Comparison of ENCODE assay signal across 33 cellular contexts in genomic region chr7:43843276-43843675, GRCh38. TPM values are rescaled to one million over a fixed set of nuclear protein-coding genes. Genes with fewer than 3 reads are reported as not detected.
DNase-seq lines count a peak whose midpoint lies in the region; ATAC-seq and TF ChIP-seq lines count a peak whose summit lies in the region.
"Had no signal": no experiment of that assay in that cellular context is flagged by ENCODE, and none has a peak within 500 bp of the region (broad histone marks: within the 10 kb centered on the region; RNA-seq: fewer than 3 reads in every experiment).

No MANE protein-coding gene starts in this region.

- TF ChIP-seq POLR2A in gastrocnemius medialis (IDR thresholded peaks at IDR 0.05) = no peak

- peak; percentile 10 for DNase-seq in NCI-H82 (lab: John Stamatoyannopoulos, UW)
- no peak for DNase-seq in NCI-H82 treated with DMSO at 0.1 percent for 48 hours (lab: John Stamatoyannopoulos, UW; ENCODE audit: unreplicated experiment)
- peak; percentile 56 to 69 for DNase-seq in HAP-1 (ENCODE audit: low spot score in 2 of 2)
- peak; percentile 53 to 76 for DNase-seq in NCI-H526 (lab: John Stamatoyannopoulos, UW)
- DNase-seq in NCI-H526 treated with DMSO at 0.1 percent for 48 hours (lab: John Stamatoyannopoulos, UW) = peak; percentile 41
- no peak for DNase-seq in A172 (ENCODE audit: low spot score)
- DNase-seq in gastrocnemius medialis = no peak
- no peak for DNase-seq in left colon
- DNase-seq: 8988T; ACHN; AML-193; BE2C; C1 segment of cervical spinal cord; Caco-2; Calu3; CD4-positive, alpha-beta memory T cell; CD4-positive, alpha-beta T cell; CD4-positive, CD25-positive, alpha-beta regulatory T cell; CD8-positive, alpha-beta memory T cell; CD8-positive, alpha-beta T cell; COR-L47; DMS 273 treated with DMSO at 0.1 percent for 48 hours; DMS153; DMS53; DMS79; DMS79 treated with DMSO at 0.1 percent for 48 hours; DND-41; EL had no signal

- no peak for TF ChIP-seq CTCF in gastrocnemius medialis (IDR thresholded peaks at IDR 0.05 in 4 of 5, conservative IDR thresholded peaks at IDR 0.05 in 1 of 5)

- H3K9me3 ChIP-seq in HAP-1 (no peaks in the 10 kb centered on the region), gastrocnemius medialis (no peaks in the 10 kb centered on the region)
- H3K9me3 ChIP-seq: A549; BE2C; BLaER1; BLaER1 treated with 17β-estradiol and CSF1 and Interleukin-3, amounts not matched to agents 10 nM and 100 nM; Caco-2 had no signal

- intact Hi-C loops in gastrocnemius medialis (cut with DNase I; ENCODE audit: low total_unique reads) = no loop called here
- intact Hi-C loops in left colon (cut with DNase I, micrococcal nuclease) = no loop called here

- H3K36me3 ChIP-seq in HAP-1 (replicated peaks) (no peaks in the 10 kb centered on the region), gastrocnemius medialis (no peaks in the 10 kb centered on the region)
- H3K36me3 ChIP-seq: BE2C; BLaER1; BLaER1 treated with 17β-estradiol and CSF1 and Interleukin-3, amounts not matched to agents 10 nM and 100 nM had no signal

- in situ Hi-C loops in HAP-1 (cut with MboI; ENCODE audit: low sequenced_read_pairs) (loop anchor here (25.0 kb wide), 2 partner anchors 256 to 381 kb away; partner anchors contain the start of gene STK17A), gastrocnemius medialis (cut with MboI; ENCODE audit: low sequenced_read_pairs in 4 of 4) (loop anchor here in 3 of 4 donors (25.0 kb wide), 3 partner anchors 131 to 906 kb away; partner anchors contain the start of genes MRPL32 (in 1 of the 3), PSMA2 (in 1 of the 3) and STK17A (in 1 of the 3))

- H3K27me3 ChIP-seq in HAP-1 (ENCODE audit: low read depth) (no peaks in the 10 kb centered on the region), gastrocnemius medialis (no peaks in the 10 kb centered on the region)
- H3K27me3 ChIP-seq: BE2C, BLaER1 had no signal

- ATAC-seq in gastrocnemius medialis = no peak
- ATAC-seq in left colon = no peak
- ATAC-seq: A549; CD8-positive, alpha-beta T cell had no signal

- H3K4me3 ChIP-seq in HAP-1 (no peak overlapping the region), gastrocnemius medialis (no peak overlapping the region)
- H3K4me3 ChIP-seq: A549; BLaER1; BLaER1 treated with 17β-estradiol and CSF1 and Interleukin-3, amounts not matched to agents 10 nM and 100 nM had no signal

- peaks cover 19% of the 10 kb centered on the region for H3K4me1 ChIP-seq in HAP-1
- no peaks in the 10 kb centered on the region for H3K4me1 ChIP-seq in gastrocnemius medialis
- H3K4me1 ChIP-seq: A549, BE2C, BLaER1, Caco-2 had no signal

- no peak overlapping the region for H3K27ac ChIP-seq in gastrocnemius medialis
- H3K27ac ChIP-seq: 22Rv1; A549; BLaER1; BLaER1 treated with 17β-estradiol and CSF1 and Interleukin-3, amounts not matched to agents 10 nM and 100 nM; C4-2B had no signal

RNA-seq across cellular contexts. Expression of gene MRPS24, which starts 26.0 kb away (rescaled TPM):
- 230 and 294 TPM in 2 replicates for total RNA-seq in A172 (2014; rRNA removed; shearing (Covaris generic))
- 100 to 1,000 TPM; 173 to 294 (median 255) TPM for total RNA-seq in gastrocnemius medialis
- 10 to 100 TPM; 90.9 to 94.7 TPM for total RNA-seq in left colon

Comparison
In these comparisons a context has a peak if more than half of its experiments do, and no peak if none do; other contexts are left out.
1. DNase-seq: peak in NCI-H82 (single experiment), HAP-1 (2 of 2), NCI-H526 (2 of 2) and NCI-H526 treated with DMSO at 0.1 percent for 48 hours (single experiment); none in NCI-H82 treated with DMSO at 0.1 percent for 48 hours (single experiment), A172 (single experiment), gastrocnemius medialis (0 of 2) and left colon (0 of 2).